ENCODE assay signal across 11 cellular contexts in the genomic region with DNA sequence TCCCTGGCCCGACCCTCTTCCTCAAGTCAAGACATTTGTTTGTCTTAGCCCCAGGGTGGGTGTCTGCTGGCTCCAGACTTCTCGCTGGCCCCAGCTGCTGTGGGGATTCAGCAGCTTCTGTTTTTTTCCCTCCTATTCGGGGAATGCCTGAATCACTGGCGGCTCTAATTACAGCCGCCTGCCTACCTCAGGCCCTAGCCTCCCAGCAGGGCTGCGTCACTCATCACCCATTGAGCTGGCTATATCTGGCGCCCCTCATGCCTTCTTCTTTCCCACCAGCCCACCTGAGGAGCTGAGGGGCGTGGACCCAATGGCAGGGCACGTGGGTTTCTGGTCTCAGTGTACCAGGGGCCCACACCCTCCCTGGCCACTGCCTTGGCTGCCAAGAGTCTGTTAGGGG. TPM values are rescaled to one million over a fixed set of nuclear protein-coding genes. Genes with fewer than 3 reads are reported as not detected.
DNase-seq lines count a peak whose midpoint lies in the region; ATAC-seq and TF ChIP-seq lines count a peak whose summit lies in the region.
"Had no signal": no experiment of that assay in that cellular context is flagged by ENCODE, and none has a peak within 500 bp of the region (broad histone marks: within the 10 kb centered on the region; RNA-seq: fewer than 3 reads in every experiment).

No MANE protein-coding gene starts in this region.

- peak overlapping the region; percentile 41 to 98 (median 94) for H3K27ac Mint-ChIP-seq in brain
- H3K27ac Mint-ChIP-seq: IgD-negative memory B cell had no signal

- H3K4me2 ChIP-seq in neuronal stem cell (ENCODE audit: insufficient read depth, low read length, poor library complexity, severe bottlenecking): no peak overlapping the region

- no peak overlapping the region for H2BK120ac ChIP-seq in neuronal stem cell (ENCODE audit: low read depth, low read length)

- H2BK15ac ChIP-seq in neuronal stem cell (ENCODE audit: low read length): peak overlapping the region; percentile 8

- H3K18ac ChIP-seq in neuronal stem cell (ENCODE audit: low read length): peak overlapping the region; percentile 92

- ATAC-seq in mucosa of descending colon (no peak), HG03025 (IDR thresholded peaks at IDR 0.05; ENCODE audit: low FRiP score, unreplicated experiment) (no peak)

- H3K4me1 ChIP-seq in neuronal stem cell (ENCODE audit: control insufficient read depth in 2 of 2, insufficient read depth in 1 of 2, low read depth in 1 of 2, low read length in 2 of 2) (peaks cover 3 to 24% of the 10 kb centered on the region in 2 donors), mucosa of descending colon (ENCODE audit: low read depth) (no peaks in the 10 kb centered on the region)

- no peaks in the 10 kb centered on the region for H3K79me1 ChIP-seq in neuronal stem cell (ENCODE audit: low read depth, low read length)

- H3K14ac ChIP-seq in neuronal stem cell (ENCODE audit: low read length): no peak overlapping the region

- no peaks in the 10 kb centered on the region for H3K36me3 Mint-ChIP-seq in brain
- H3K36me3 Mint-ChIP-seq: IgD-negative memory B cell had no signal

- H2BK12ac ChIP-seq in neuronal stem cell (ENCODE audit: low read length): no peak overlapping the region

- TF ChIP-seq CTCF in brain (conservative IDR thresholded peaks at IDR 0.05) (no peak), mucosa of descending colon (IDR thresholded peaks at IDR 0.05) (no peak)

- peak; percentile 65 for DNase-seq in H4 (ENCODE audit: low spot score)
- DNase-seq in NCI-H1694 treated with DMSO at 0.1 percent for 48 hours (lab: John Stamatoyannopoulos, UW): peak; percentile 57
- no peak for DNase-seq in neuronal stem cell (ENCODE audit: low spot score)
- DNase-seq in activated CD4-positive, alpha-beta T cell treated with anti-CD3 and anti-CD28 coated beads, Interleukin-2, amount 50 U/mL, for 48 hours: no peak
- DNase-seq in mucosa of descending colon: no peak
- DNase-seq: activated T-cell treated with anti-CD3 and anti-CD28 coated beads for 4 hours; stimulated activated CD4-positive, alpha-beta T cell treated with anti-CD3 and anti-CD28 coated beads, Interleukin-15, amount 100 ng/mL, for 24 hours; upper lobe of left lung had no signal

- H3K4me3 ChIP-seq in neuronal stem cell (ENCODE audit: low read length in 2 of 2): no peak overlapping the region
- no peak overlapping the region for H3K4me3 ChIP-seq in mucosa of descending colon
- H3K4me3 ChIP-seq: upper lobe of left lung had no signal

- no peak overlapping the region for H2BK5ac ChIP-seq in neuronal stem cell (ENCODE audit: low read length)

- peaks cover 74% of the 10 kb centered on the region for H3K4me1 Mint-ChIP-seq in brain
- H3K4me1 Mint-ChIP-seq: IgD-negative memory B cell had no signal

- H3K23ac ChIP-seq in neuronal stem cell (ENCODE audit: low read depth, low read length, poor library complexity): no peak overlapping the region

- no peaks in the 10 kb centered on the region for H3K9me3 ChIP-seq in neuronal stem cell (replicated peaks in 1 of 2; ENCODE audit: control insufficient read depth in 2 of 2, insufficient read depth in 1 of 2, low read depth in 1 of 2, low read length in 2 of 2)
- no peaks in the 10 kb centered on the region for H3K9me3 ChIP-seq in mucosa of descending colon
- H3K9me3 ChIP-seq: upper lobe of left lung had no signal

- peaks cover 5% of the 10 kb centered on the region for H3K27me3 Mint-ChIP-seq in brain

- no peak overlapping the region for H3K4ac ChIP-seq in neuronal stem cell (ENCODE audit: low read length)

- H3K27ac ChIP-seq in neuronal stem cell (replicated peaks; ENCODE audit: low read length): peak overlapping the region; percentile 2
- H3K27ac ChIP-seq: upper lobe of left lung had no signal

- no peak overlapping the region for H3K9ac ChIP-seq in neuronal stem cell (ENCODE audit: low read depth, low read length, poor library complexity)

- H2AK5ac ChIP-seq in neuronal stem cell (ENCODE audit: low read depth, low read length): peak overlapping the region; percentile 5

- H3K4me3 Mint-ChIP-seq in brain: peak overlapping the region in 2 of 5 experiments; percentile 36 to 52
- H3K4me3 Mint-ChIP-seq: IgD-negative memory B cell had no signal

- peak overlapping the region; percentile 14 for H2AFZ ChIP-seq in neuronal stem cell (ENCODE audit: low read length)

- H3K36me3 ChIP-seq in neuronal stem cell (replicated peaks in 1 of 2; ENCODE audit: control insufficient read depth in 2 of 2, insufficient read depth in 2 of 2, low read length in 2 of 2): no peaks in the 10 kb centered on the region
- no peaks in the 10 kb centered on the region for H3K36me3 ChIP-seq in mucosa of descending colon (ENCODE audit: low read depth)
- H3K36me3 ChIP-seq: upper lobe of left lung had no signal

- intact Hi-C loops in mucosa of descending colon (cut with DNase I, micrococcal nuclease): no loop called here

- no peak overlapping the region for H4K8ac ChIP-seq in neuronal stem cell (ENCODE audit: low read depth, low read length)

- H3K9me3 Mint-ChIP-seq in brain: peaks cover 0 to 2% (median 0%) of the 10 kb centered on the region in 5 experiments
- H3K9me3 Mint-ChIP-seq: IgD-negative memory B cell had no signal

- no CpG with 5 or more reads among the region's 9 CpGs for WGBS in neuronal stem cell (ENCODE audit: extremely low coverage in 2 of 2, insufficient read length in 2 of 2, insufficient replicate concordance in 1 of 2), 2 donors

- H4K91ac ChIP-seq in neuronal stem cell (ENCODE audit: low read depth, low read length, poor library complexity): no peak overlapping the region

- peaks cover 0 to 57% (median 0%) of the 10 kb centered on the region in 3 experiments for H3K27me3 ChIP-seq in neuronal stem cell (ENCODE audit: control insufficient read depth in 3 of 3, insufficient read depth in 3 of 3, low read depth in 1 of 3, low read length in 3 of 3)
- H3K27me3 ChIP-seq: upper lobe of left lung had no signal

RNA-seq across cellular contexts. Expression of gene KRT80, which starts 10.1 kb away (rescaled TPM):
- total RNA-seq in H4 (2014; rRNA removed; shearing (Covaris generic)): 4.7 and 6.9 TPM in 2 replicates
- 2.0 TPM for polyA plus RNA-seq in brain (ENCODE audit: insufficient read depth, low read depth, low replicate concordance)
- 0.07 TPM for polyA plus RNA-seq in neuronal stem cell (2013, experiment 1 of 2)
- 0.07 TPM for polyA plus RNA-seq in neuronal stem cell (2013, experiment 2 of 2)
- total RNA-seq in mucosa of descending colon: under 1 TPM in 1 of 3 donors, not detected in 2; 0.06 TPM
- polyA plus RNA-seq: IgD-negative memory B cell had no signal

RNA-seq across cellular contexts. Expression of gene KRT7, which starts 51.3 kb away (rescaled TPM):
- total RNA-seq in H4 (2014; rRNA removed; shearing (Covaris generic)): 0.29 and 1.7 TPM in 2 replicates
- polyA plus RNA-seq in brain (ENCODE audit: insufficient read depth, low read depth, low replicate concordance): 2.1 TPM
- 0.24 TPM for polyA plus RNA-seq in neuronal stem cell (2013, experiment 1 of 2)
- 0.18 TPM for polyA plus RNA-seq in neuronal stem cell (2013, experiment 2 of 2)
- total RNA-seq in mucosa of descending colon: 1 to 10 TPM; 1.0 to 6.4 (median 1.7) TPM
- polyA plus RNA-seq: IgD-negative memory B cell had no signal

Comparison
In these comparisons a context has a peak if more than half of its experiments do, and no peak if none do; other contexts are left out.
1. DNase-seq: peak in H4 (single experiment) and NCI-H1694 treated with DMSO at 0.1 percent for 48 hours (single experiment); none in neuronal stem cell (single experiment), activated CD4-positive, alpha-beta T cell treated with anti-CD3 and anti-CD28 coated beads, Interleukin-2, amount 50 U/mL, for 48 hours (0 of 2) and mucosa of descending colon (0 of 3).